8 cellular contexts compared by ENCODE assay signal in the genomic region with DNA sequence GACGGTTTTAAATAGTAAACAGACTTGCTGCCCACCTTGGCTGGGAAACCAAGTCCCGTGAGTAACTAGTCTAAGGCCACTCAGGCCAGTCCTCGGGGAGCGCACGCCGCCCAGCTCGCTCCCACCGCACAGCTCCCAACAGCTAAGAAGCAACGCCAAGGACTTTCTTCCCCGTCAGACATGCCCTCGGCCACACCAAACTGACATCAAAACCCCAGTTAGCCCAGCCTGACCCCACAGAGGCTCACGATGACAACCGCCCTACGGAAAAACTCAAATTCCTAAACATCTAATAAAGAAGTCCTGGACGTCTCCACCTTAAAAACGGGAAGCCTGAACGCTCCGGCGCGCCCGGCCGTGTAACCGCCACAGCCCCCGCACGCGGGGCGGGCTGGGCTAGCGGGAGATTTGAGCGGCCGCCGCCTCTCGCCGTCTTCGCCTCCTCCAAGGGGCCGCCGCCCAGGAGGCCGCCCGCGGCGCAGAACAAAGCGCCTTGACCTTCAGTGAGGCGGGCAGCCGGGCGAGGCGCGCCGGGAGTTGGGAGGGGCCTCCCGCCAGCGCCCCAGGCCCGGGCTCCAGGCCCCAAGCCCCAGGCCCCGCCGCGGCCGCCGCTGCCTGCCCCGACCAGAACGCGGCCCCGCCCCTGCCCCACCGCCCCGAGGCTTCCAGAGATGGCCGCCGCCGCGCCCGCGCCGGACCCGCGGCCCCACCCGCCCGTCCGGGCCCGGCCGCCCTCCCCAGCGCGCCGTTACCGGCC. TPM values are rescaled to one million over a fixed set of nuclear protein-coding genes. Genes with fewer than 3 reads are reported as not detected.
A peak's percentile ranks its signal among the peaks of the same experiment; 100 is the strongest.
DNase-seq lines count a peak whose midpoint lies in the region; ATAC-seq and TF ChIP-seq lines count a peak whose summit lies in the region.

No MANE protein-coding gene starts in this region.

- peaks cover 0 to 2% of the 10 kb centered on the region in 2 donors for H3K36me3 ChIP-seq in mucosa of rectum (ENCODE audit: control insufficient read depth in 2 of 2, insufficient read depth in 2 of 2, low read length in 2 of 2)
- no peaks in the 10 kb centered on the region for H3K36me3 ChIP-seq in urinary bladder (ENCODE audit: insufficient read depth)

- peak overlapping the region; percentile 99 for H3K27ac Mint-ChIP-seq in T-helper 2 cell treated with Interferon-gamma antibody and Interleukin-4, amounts not matched to agents 5 μg/mL and 100 μg/mL, for 36 hours

- ATAC-seq in GM19395 (IDR thresholded peaks at IDR 0.05; ENCODE audit: unreplicated experiment) (peak; percentile 40), HG03432 (IDR thresholded peaks at IDR 0.05; ENCODE audit: unreplicated experiment) (peak; percentile 46)

- peaks cover 40% of the 10 kb centered on the region for H3K36me3 Mint-ChIP-seq in T-helper 2 cell treated with Interferon-gamma antibody and Interleukin-4, amounts not matched to agents 5 μg/mL and 100 μg/mL, for 36 hours (ENCODE audit: low read depth)

- H3K4me1 ChIP-seq in mucosa of rectum (ENCODE audit: control insufficient read depth in 2 of 2, insufficient read depth in 2 of 2, low read length in 2 of 2) (peaks cover 22 to 41% of the 10 kb centered on the region in 2 donors), urinary bladder (ENCODE audit: insufficient read depth) (peaks cover 2% of the 10 kb centered on the region)

- no peaks in the 10 kb centered on the region for H3K9me3 ChIP-seq in mucosa of rectum (ENCODE audit: control insufficient read depth in 2 of 2, low read length in 2 of 2)

- peaks cover 2% of the 10 kb centered on the region for H3K27me3 Mint-ChIP-seq in T-helper 2 cell treated with Interferon-gamma antibody and Interleukin-4, amounts not matched to agents 5 μg/mL and 100 μg/mL, for 36 hours (ENCODE audit: low read depth)

- peak overlapping the region; percentile 97 for H3K4me3 Mint-ChIP-seq in T-helper 2 cell treated with Interferon-gamma antibody and Interleukin-4, amounts not matched to agents 5 μg/mL and 100 μg/mL, for 36 hours

- H3K4me3 ChIP-seq in epithelial cell of esophagus (ENCODE audit: low read length) (peak overlapping the region; percentile 79), mucosa of rectum (ENCODE audit: low read length in 2 of 2) (peak overlapping the region; percentile 76 to 94), urinary bladder (ENCODE audit: low read depth, low read length) (peak overlapping the region; percentile 99)

- peak overlapping the region; percentile 87 to 90 for H3K9ac ChIP-seq in mucosa of rectum (ENCODE audit: low read depth in 1 of 2, low read length in 2 of 2)

- H3K9me3 Mint-ChIP-seq in T-helper 2 cell treated with Interferon-gamma antibody and Interleukin-4, amounts not matched to agents 5 μg/mL and 100 μg/mL, for 36 hours: no peaks in the 10 kb centered on the region

- H3K27ac ChIP-seq in mucosa of rectum (ENCODE audit: low read depth in 2 of 2, low read length in 2 of 2) (peak overlapping the region; percentile 90 to 94), urinary bladder (ENCODE audit: low read depth) (peak overlapping the region; percentile 97)

- WGBS in urinary bladder: under 1% methylated on average over 79 of the region's 79 CpGs

- DNase-seq in COR-L47 (lab: John Stamatoyannopoulos, UW): peak; percentile 68
- no peak for DNase-seq in T-helper 2 cell treated with Interferon-gamma antibody and Interleukin-4, amounts not matched to agents 5 μg/mL and 100 μg/mL, for 36 hours (ENCODE audit: low spot score)
- DNase-seq in epithelial cell of esophagus (ENCODE audit: low read depth): peak; percentile 72
- no peak for DNase-seq in DMS153 treated with DMSO at 0.1 percent for 48 hours (lab: John Stamatoyannopoulos, UW; ENCODE audit: unreplicated experiment)

- peaks cover 26% of the 10 kb centered on the region for H3K4me1 Mint-ChIP-seq in T-helper 2 cell treated with Interferon-gamma antibody and Interleukin-4, amounts not matched to agents 5 μg/mL and 100 μg/mL, for 36 hours (ENCODE audit: low read depth)

- TF ChIP-seq CTCF in epithelial cell of esophagus (IDR thresholded peaks at IDR 0.05; ENCODE audit: insufficient read depth, low read depth, low read length, missing control alignments): no peak

- no peaks in the 10 kb centered on the region for H3K27me3 ChIP-seq in mucosa of rectum (ENCODE audit: control insufficient read depth in 2 of 2, insufficient read depth in 2 of 2, low read length in 2 of 2)

RNA-seq across cellular contexts. Expression of a gene that starts 0.5 kb away (rescaled TPM):
- 154 TPM for total RNA-seq in urinary bladder
- 86.9 TPM for polyA plus RNA-seq in urinary bladder

Comparison
In these comparisons a context has a peak if more than half of its experiments do, and no peak if none do; other contexts are left out.
1. DNase-seq: peak in COR-L47 (single experiment) and epithelial cell of esophagus (single experiment); none in T-helper 2 cell treated with Interferon-gamma antibody and Interleukin-4, amounts not matched to agents 5 μg/mL and 100 μg/mL, for 36 hours (single experiment) and DMS153 treated with DMSO at 0.1 percent for 48 hours (single experiment).
2. Peak in every context shown above with its lines, with median percentiles within 50 percentile points of each other: H3K4me3 ChIP-seq.